Comparison of ENCODE assay signal across 14 cellular contexts in the genomic region with DNA sequence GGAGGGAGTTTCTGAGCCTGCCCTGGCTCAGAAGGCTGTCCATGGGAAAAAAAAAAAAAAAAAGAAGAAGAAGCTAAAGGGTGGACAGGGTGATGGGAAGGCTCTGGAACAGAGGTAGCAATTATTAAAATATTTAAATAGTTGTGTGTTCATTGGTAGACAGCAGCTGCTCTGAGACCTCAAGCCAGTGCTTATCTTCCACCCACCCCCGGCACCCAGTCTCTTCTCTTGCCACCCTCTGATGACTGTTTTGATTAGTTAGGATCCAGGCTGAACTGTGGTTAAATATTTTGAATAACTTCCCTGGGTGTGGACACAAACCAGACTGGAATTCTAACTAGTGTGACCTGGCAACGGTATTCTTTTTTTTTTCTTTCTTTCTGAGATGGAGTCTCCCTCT. TPM values are rescaled to one million over a fixed set of nuclear protein-coding genes. Genes with fewer than 3 reads are reported as not detected.
DNase-seq lines count a peak whose midpoint lies in the region; ATAC-seq, FAIRE-seq and TF ChIP-seq lines count a peak whose summit lies in the region.
"Had no signal": no experiment of that assay in that cellular context is flagged by ENCODE, and none has a peak within 500 bp of the region (broad histone marks: within the 10 kb centered on the region; RNA-seq: fewer than 3 reads in every experiment).

No MANE protein-coding gene starts in this region.

- H3K36me3 Mint-ChIP-seq in activated CD4-positive, alpha-beta T cell treated with anti-CD3 and anti-CD28 coated beads, Interleukin-2, amount 10 ng/mL, durations not matched to agents 7 days and 5 days (ENCODE audit: low read depth): no peaks in the 10 kb centered on the region

- CTCF ChIA-PET in activated CD4-positive, alpha-beta T cell treated with anti-CD3 and anti-CD28 coated beads, Interleukin-2, amount 10 ng/mL, durations not matched to agents 7 days and 5 days (lab: Charles Lee): interaction anchor here (0.7 to 1.3 kb wide), 3 partner anchors 12 to 779 kb away, joined by 3 to 5 read pairs (median 3); no protein-coding TSS in a partner anchor
- CTCF ChIA-PET in A673 (lab: Charles Lee): no interaction called here

- no TSS peak for BruUV-seq in A673 (replicated peaks; lab: Mats Ljungman, UMichigan)

- H3K36me3 ChIP-seq in spleen: no peaks in the 10 kb centered on the region
- H3K36me3 ChIP-seq in A673 (ENCODE audit: insufficient read depth, low read length, poor library complexity, severe bottlenecking): no peaks in the 10 kb centered on the region

- TF ChIP-seq CTCF in omental fat pad (IDR thresholded peaks at IDR 0.05): no peak
- TF ChIP-seq CTCF in spleen (IDR thresholded peaks at IDR 0.05 in 8 of 11, conservative IDR thresholded peaks at IDR 0.05 in 3 of 11): no peak
- no peak for TF ChIP-seq CTCF in A673 (conservative IDR thresholded peaks at IDR 0.05; ENCODE audit: low read depth, low read length)

- peaks cover 5% of the 10 kb centered on the region for H3K9me3 Mint-ChIP-seq in activated CD4-positive, alpha-beta T cell treated with anti-CD3 and anti-CD28 coated beads, Interleukin-2, amount 10 ng/mL, durations not matched to agents 7 days and 5 days

- WGBS in spleen, 5 donors: 79 to 90% (median 82%) methylated on average over 2 of the region's 2 CpGs

- H3K4me1 ChIP-seq in spleen (peaks cover 0 to 19% (median 5%) of the 10 kb centered on the region in 6 donors), A673 (ENCODE audit: insufficient read depth, low read length, poor library complexity, severe bottlenecking) (no peaks in the 10 kb centered on the region)

- H3K4me1 Mint-ChIP-seq in activated CD4-positive, alpha-beta T cell treated with anti-CD3 and anti-CD28 coated beads, Interleukin-2, amount 10 ng/mL, durations not matched to agents 7 days and 5 days: peaks cover 7% of the 10 kb centered on the region

- POLR2A ChIA-PET in activated CD4-positive, alpha-beta T cell treated with anti-CD3 and anti-CD28 coated beads, Interleukin-2, amount 10 ng/mL, durations not matched to agents 7 days and 5 days (lab: Charles Lee): no interaction called here
- POLR2A ChIA-PET in A673 (lab: Charles Lee; ENCODE audit: low non-redundant PET): no interaction called here

- H3K9me3 ChIP-seq in spleen (peaks cover 0 to 7% (median 2%) of the 10 kb centered on the region in 8 donors), A673 (ENCODE audit: low read depth, low read length, poor library complexity, severe bottlenecking) (no peaks in the 10 kb centered on the region)

- in situ Hi-C loops in Caki2 (cut with HindIII; ENCODE audit: low pct_unique_long_range_greater_than_20kb, low sequenced_read_pairs): no loop called here

- intact Hi-C loops in spleen (cut with DNase I; ENCODE audit: low total_unique reads) (no loop called here), A673 (cut with micrococcal nuclease; ENCODE audit: unreplicated experiment) (no loop called here)

- TF ChIP-seq POLR2A in erythroblast (IDR thresholded peaks at IDR 0.05; ENCODE audit: low read length) (no peak), spleen (IDR thresholded peaks at IDR 0.05) (no peak)

- peak; percentile 52 for ATAC-seq in omental fat pad (ENCODE audit: low FRiP score)

- H3K27me3 ChIP-seq in spleen (replicated peaks in 1 of 7): no peaks in the 10 kb centered on the region
- no peaks in the 10 kb centered on the region for H3K27me3 ChIP-seq in A673 (replicated peaks; ENCODE audit: insufficient read depth, low read depth, low read length, poor library complexity)

- DNase-seq in Caki2 (ENCODE audit: low read depth) (peak; percentile 99), RCC 7860 (ENCODE audit: low spot score) (peak; percentile 88), erythroblast (lab: John Stamatoyannopoulos, UW) (peak; percentile 78 to 88), omental fat pad (ENCODE audit: low spot score) (no peak), spleen (no peak), A673 (ENCODE audit: low spot score) (no peak), anterior cingulate cortex (lab: John Stamatoyannopoulos, UW) (no peak)
- no peak for DNase-seq in activated CD4-positive, alpha-beta T cell treated with anti-CD3 and anti-CD28 coated beads, Interleukin-2, amount 10 ng/mL, durations not matched to agents 7 days and 5 days
- DNase-seq: activated CD8-positive, alpha-beta memory T cell treated with anti-CD3 and anti-CD28 coated beads, Interleukin-2, amount 50 U/mL, for 4 hours; dermis blood vessel endothelial cell; DMS79; left cardiac atrium; NCI-H1105 treated with DMSO at 0.1 percent for 48 hours; substantia nigra had no signal

- peaks cover 4% of the 10 kb centered on the region for H3K27me3 Mint-ChIP-seq in activated CD4-positive, alpha-beta T cell treated with anti-CD3 and anti-CD28 coated beads, Interleukin-2, amount 10 ng/mL, durations not matched to agents 7 days and 5 days

- no peak overlapping the region for H3K27ac Mint-ChIP-seq in activated CD4-positive, alpha-beta T cell treated with anti-CD3 and anti-CD28 coated beads, Interleukin-2, amount 10 ng/mL, durations not matched to agents 7 days and 5 days

- peak; percentile 70 for FAIRE-seq in RCC 7860 (lab: Jason Lieb, UNC)

- H3K4me3 ChIP-seq in spleen: no peak overlapping the region
- no peak overlapping the region for H3K4me3 ChIP-seq in A673 (ENCODE audit: low read depth, low read length, poor library complexity, severe bottlenecking)

- no peak overlapping the region for H3K4me3 Mint-ChIP-seq in activated CD4-positive, alpha-beta T cell treated with anti-CD3 and anti-CD28 coated beads, Interleukin-2, amount 10 ng/mL, durations not matched to agents 7 days and 5 days

- H3K27ac ChIP-seq in spleen (no peak overlapping the region), A673 (ENCODE audit: low read depth, low read length, poor library complexity, severe bottlenecking) (no peak overlapping the region)

RNA-seq across cellular contexts. Expression of gene SRSF3, which starts 16.9 kb away (rescaled TPM):
- 239 and 247 TPM in 2 replicates for total RNA-seq in Caki2 (2014; rRNA removed; shearing (Covaris generic); ENCODE audit: low replicate concordance)
- total RNA-seq in omental fat pad: 100 to 1,000 TPM; 162 to 260 (median 189) TPM
- total RNA-seq in spleen: 100 to 1,000 TPM in 6 of 7 donors, 10 to 100 TPM in 1; 93.8 to 271 (median 215) TPM
- polyA plus RNA-seq in spleen: 100 to 1,000 TPM; 121 to 224 (median 173) TPM
- 100 to 1,000 TPM; 394 to 441 TPM for total RNA-seq in activated CD4-positive, alpha-beta T cell treated with anti-CD3 and anti-CD28 coated beads, Interleukin-2, amount 10 ng/mL, durations not matched to agents 7 days and 5 days
- 623 and 682 TPM in 2 replicates for total RNA-seq in A673 (2021)

RNA-seq across cellular contexts. Expression of gene STK38, which starts 30.0 kb away (rescaled TPM):
- total RNA-seq in Caki2 (2014; rRNA removed; shearing (Covaris generic); ENCODE audit: low replicate concordance): 24.9 and 32.6 TPM in 2 replicates
- total RNA-seq in omental fat pad (10 to 100 TPM; 19.2 to 43.2 (median 31.3) TPM), spleen (10 to 100 TPM; 30.5 to 51.8 (median 38.7) TPM), A673 (2021) (21.2 and 24.2 TPM in 2 replicates)
- polyA plus RNA-seq in spleen: 10 to 100 TPM; 16.4 to 26.6 (median 19.6) TPM
- total RNA-seq in activated CD4-positive, alpha-beta T cell treated with anti-CD3 and anti-CD28 coated beads, Interleukin-2, amount 10 ng/mL, durations not matched to agents 7 days and 5 days: 100 to 1,000 TPM in 1 of 2 experiments, 10 to 100 TPM in 1; 99.1 to 114 TPM

Comparison
In these comparisons a context has a peak if more than half of its experiments do, and no peak if none do; other contexts are left out.
1. DNase-seq: peak in Caki2 (single experiment), RCC 7860 (single experiment) and erythroblast (2 of 2); none in omental fat pad (single experiment), spleen (single experiment), activated CD4-positive, alpha-beta T cell treated with anti-CD3 and anti-CD28 coated beads, Interleukin-2, amount 10 ng/mL, durations not matched to agents 7 days and 5 days (single experiment), A673 (single experiment) and anterior cingulate cortex (0 of 58).